In the genomic region with DNA sequence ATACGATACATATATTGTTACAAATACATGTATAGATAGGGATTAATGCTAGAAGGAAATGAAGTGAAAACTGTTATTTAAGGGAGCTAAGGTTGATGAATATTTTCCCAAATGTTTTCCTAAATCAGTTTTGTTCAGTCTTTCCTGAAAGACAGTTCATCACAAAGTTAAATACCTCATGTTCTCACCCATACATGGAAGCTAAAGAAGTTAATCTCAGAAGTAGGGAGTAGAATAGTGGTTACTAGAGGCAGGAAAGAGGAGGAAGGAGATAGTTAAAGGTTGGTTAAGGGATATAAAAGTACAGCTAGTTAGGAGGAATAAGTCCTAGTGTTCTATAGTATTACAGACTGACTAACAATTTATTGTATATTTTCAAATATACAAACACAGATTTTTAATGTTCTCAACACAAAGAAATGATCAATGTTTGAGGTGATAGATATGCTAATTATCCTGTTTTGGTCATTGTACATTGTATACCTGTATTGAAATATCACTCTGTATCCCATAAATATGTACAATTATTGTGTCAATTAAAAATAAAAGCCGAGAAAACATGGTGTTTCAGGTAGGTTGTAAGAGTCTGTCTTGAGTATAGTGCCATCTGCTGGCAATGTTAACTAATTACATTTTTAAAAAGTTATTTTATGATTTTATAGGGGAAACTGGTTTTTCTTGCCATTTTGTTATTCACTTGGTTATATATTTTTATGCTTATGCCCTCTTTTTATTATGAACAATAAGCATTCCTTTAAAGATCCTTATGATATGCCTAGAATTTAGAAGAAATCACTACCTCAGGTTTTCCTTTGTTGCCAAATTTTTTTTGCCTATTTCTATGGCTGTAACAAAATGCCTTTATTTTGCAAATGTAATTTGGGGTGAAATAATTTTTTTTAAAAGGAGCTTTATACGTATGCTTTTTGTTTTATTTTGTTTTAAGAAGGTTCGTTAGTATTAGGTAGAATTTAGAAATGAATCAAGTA, we compare ENCODE assay signal across 8 cellular contexts. TPM values are rescaled to one million over a fixed set of nuclear protein-coding genes. Genes with fewer than 3 reads are reported as not detected.
DNase-seq lines count a peak whose midpoint lies in the region; ATAC-seq, FAIRE-seq and TF ChIP-seq lines count a peak whose summit lies in the region.

No MANE protein-coding gene starts in this region.

- H3K36me3 ChIP-seq in ascending aorta: no peaks in the 10 kb centered on the region

- DNase-seq in GM12865 (ENCODE audit: low read depth) (peak; percentile 25), NCI-H1417 treated with DMSO at 0.1 percent for 48 hours (lab: John Stamatoyannopoulos, UW) (peak; percentile 25), ascending aorta (ENCODE audit: low spot score in 2 of 2) (no peak)
- DNase-seq in activated effector memory CD4-positive, alpha-beta T cell treated with Interleukin-2 at 50 U/mL for 16 hours: no peak

- intact Hi-C loops in ascending aorta (cut with DNase I): loop anchor here (1.0 to 10.0 kb wide), 3 partner anchors 26 to 226 kb away; partner anchors contain the start of gene ZDHHC17

- peaks cover 0 to 3% of the 10 kb centered on the region in 2 donors for H3K4me1 ChIP-seq in ascending aorta

- no peak for ATAC-seq in HG02588 (IDR thresholded peaks at IDR 0.05; ENCODE audit: unreplicated experiment)
- no peak for ATAC-seq in HG03571 (IDR thresholded peaks at IDR 0.05; ENCODE audit: unreplicated experiment)

- H3K27me3 ChIP-seq in ascending aorta: no peaks in the 10 kb centered on the region

- H3K9me3 ChIP-seq in ascending aorta: no peaks in the 10 kb centered on the region

- no peak overlapping the region for H3K27ac ChIP-seq in ascending aorta

- TF ChIP-seq CTCF in GM12865 (IDR thresholded peaks at IDR 0.05; ENCODE audit: insufficient read depth, low read depth, low read length, missing control alignments) (peak; percentile 36), ascending aorta (IDR thresholded peaks at IDR 0.05) (peak; percentile 36 to 71 (median 54))

- H3K4me3 ChIP-seq in GM12865 (ENCODE audit: low read depth, low read length): no peak overlapping the region
- no peak overlapping the region for H3K4me3 ChIP-seq in ascending aorta

- FAIRE-seq in A204.1 (lab: Jason Lieb, UNC) (peak; percentile 99), islet of Langerhans (lab: Jason Lieb, UNC) (peak; percentile 100)

RNA-seq across cellular contexts. Expression of gene ZDHHC17, which starts 26.9 kb away (rescaled TPM):
- total RNA-seq in ascending aorta: 24.3 TPM

Comparison
In these comparisons a context has a peak if more than half of its experiments do, and no peak if none do; other contexts are left out.
1. DNase-seq: peak in GM12865 (single experiment) and NCI-H1417 treated with DMSO at 0.1 percent for 48 hours (single experiment); none in ascending aorta (0 of 2) and activated effector memory CD4-positive, alpha-beta T cell treated with Interleukin-2 at 50 U/mL for 16 hours (single experiment).